In genomic region chr1:201614262-201615015, GRCh38 we compare ENCODE assay signal across 2 cellular contexts.
TF ChIP-seq lines count a peak whose summit lies in the region.

No MANE protein-coding gene starts in this region.

TF ChIP-seq in H1, 55 proteins besides CTCF, POLR2A, EP300 and RAD21:
- TF ChIP-seq KDM1A (IDR thresholded peaks at IDR 0.05; ENCODE audit: borderline replicate concordance, low read length) = peak; percentile 47; the same call in 1 of the 2 replicates
- TF ChIP-seq HDAC2 (IDR thresholded peaks at IDR 0.05; ENCODE audit: borderline replicate concordance in 1 of 2, low read depth in 2 of 2, low read length in 2 of 2) = 0 out of 4 replicates have a peak, but pooled peaks of 1 of the 2 experiments have one; percentile 37
- TF ChIP-seq CREB1 (IDR thresholded peaks at IDR 0.05) = peak; percentile 25; the same call in 1 of the 2 replicates
- TF ChIP-seq TAF7 (optimal IDR thresholded peaks at IDR 0.05; ENCODE audit: borderline replicate concordance, low read depth, low read length) = peak; percentile 38
- TF ChIP-seq ASH2L (IDR thresholded peaks at IDR 0.05; ENCODE audit: low read length) = peak; percentile 63
- peak; percentile 27; the same call in 1 of the 2 replicates for TF ChIP-seq YY1 (IDR thresholded peaks at IDR 0.05; ENCODE audit: low read depth, low read length)
- no peak for TF ChIP-seq CBX8 (IDR thresholded peaks at IDR 0.05; ENCODE audit: borderline replicate concordance, low read depth, low read length)
- TF ChIP-seq JUND (IDR thresholded peaks at IDR 0.05; ENCODE audit: low read length) = no peak
- TF ChIP-seq SIN3A (conservative IDR thresholded peaks at IDR 0.05 in 1 of 2, IDR thresholded peaks at IDR 0.05 in 1 of 2; ENCODE audit: low read depth in 1 of 2, low read length in 2 of 2) = peak; percentile 78 to 89; a peak in 2 of 4 replicates
- no peak for TF ChIP-seq CEBPB (IDR thresholded peaks at IDR 0.05; ENCODE audit: low read depth, low read length)
- TF ChIP-seq SIRT6 (IDR thresholded peaks at IDR 0.05; ENCODE audit: low read length) = no peak
- peak; percentile 58 for TF ChIP-seq MAX (IDR thresholded peaks at IDR 0.05)
- peak; percentile 59 for TF ChIP-seq KDM4A (IDR thresholded peaks at IDR 0.05; ENCODE audit: low read depth, low read length, severe bottlenecking)
- TF ChIP-seq TBP (IDR thresholded peaks at IDR 0.05; ENCODE audit: low read depth, low read length) = peak; percentile 56; the same call in 1 of the 2 replicates
- TF ChIP-seq TCF12 (IDR thresholded peaks at IDR 0.05; ENCODE audit: low read depth, low read length) = 0 out of 2 replicates have a peak, but pooled peaks have one; percentile 46
- TF ChIP-seq FOSL1 (IDR thresholded peaks at IDR 0.05; ENCODE audit: insufficient read depth, low read depth, low read length) = no peak

TF ChIP-seq in HepG2, 621 proteins besides CTCF, POLR2A, EP300 and RAD21:
- peak; percentile 66 to 92 for TF ChIP-seq REST (IDR thresholded peaks at IDR 0.05; ENCODE audit: borderline replicate concordance in 1 of 2, low read depth in 1 of 2, low read length in 2 of 2)
- TF ChIP-seq ZFP91 (CRISPR knock-in tag; IDR thresholded peaks at IDR 0.05; ENCODE audit: borderline replicate concordance) = peak; percentile 80
- no peak for TF ChIP-seq ZNF414 (CRISPR knock-in tag; IDR thresholded peaks at IDR 0.05)
- peak; percentile 93 for TF ChIP-seq MIER2 (CRISPR knock-in tag; IDR thresholded peaks at IDR 0.05)
